ENCODE assay signal across 28 cellular contexts in genomic region chr20:64211874-64212658, GRCh38. TPM values are rescaled to one million over a fixed set of nuclear protein-coding genes. Genes with fewer than 3 reads are reported as not detected.
DNase-seq lines count a peak whose midpoint lies in the region; ATAC-seq lines count a peak whose summit lies in the region.
"Had no signal": no experiment of that assay in that cellular context is flagged by ENCODE, and none has a peak within 500 bp of the region (broad histone marks: within the 10 kb centered on the region; RNA-seq: fewer than 3 reads in every experiment).

No MANE protein-coding gene starts in this region.

- H3K27ac ChIP-seq in neuronal stem cell (replicated peaks; ENCODE audit: low read length), result no peak overlapping the region
- H3K27ac ChIP-seq: KMS-11, tibial nerve had no signal

- peak overlapping the region; percentile 65 for H3K9ac ChIP-seq in neuronal stem cell (ENCODE audit: low read depth, low read length, poor library complexity)
- H3K9ac ChIP-seq: KMS-11 had no signal

- DNase-seq in Right ventricle myocardium inferior (ENCODE audit: missing footprints), result peak; percentile 47
- DNase-seq in cardiac septum (ENCODE audit: low spot score), result no peak
- DNase-seq in left ventricle myocardium superior, result no peak
- no peak for DNase-seq in neuronal stem cell (ENCODE audit: low spot score)
- DNase-seq in activated T-helper 1 cell treated with anti-CD3 and anti-CD28 coated beads, Interleukin-12 subunit alpha, Interleukin-12 subunit beta, Interleukin-2, Interleukin-4 antibody, amounts not matched to agents 30 ng/mL and 10 ng/mL and 1 ng/mL, durations not matched to agents 14 hours and 24 hours and 36 hours (ENCODE audit: low spot score), result no peak
- DNase-seq in NCI-H1105 (lab: John Stamatoyannopoulos, UW), result no peak
- no peak for DNase-seq in activated CD4-positive, alpha-beta T cell treated with anti-CD3 and anti-CD28 coated beads, Interleukin-2, amount 50 U/mL, for 1 hour
- DNase-seq: 8988T; activated CD4-positive, alpha-beta T cell treated with anti-CD3 and anti-CD28 coated beads, Interleukin-2, amount 10 ng/mL, durations not matched to agents 7 days and 5 days; activated CD8-positive, alpha-beta memory T cell treated with anti-CD3 and anti-CD28 coated beads, Interleukin-2, amount 50 U/mL, for 48 hours; activated effector memory CD4-positive, alpha-beta T cell treated with Interleukin-2 at 50 U/mL for 16 hours; activated naive CD8-positive, alpha-beta T cell treated with anti-CD3 and anti-CD28 coated beads, Interleukin-2, amount 10 ng/mL, durations not matched to agents 7 days and 5 days; glutamatergic neuron; GOT3; natural killer cell; NCI-H1694 treated with DMSO at 0.1 percent for 48 hours; NCI-H226; NCI-H774; stimulated activated CD4-positive, alpha-beta T cell treated with anti-CD3 and anti-CD28 coated beads, Interleukin-12 subunit alpha, Interleukin-12 subunit beta, amount 100 ng/mL, for 4 hours; stimulated activated CD4-positive, alpha-beta T cell treated with anti-CD3 and anti-CD28 coated beads, Interleukin-4, amount 100 ng/mL, for 4 hours; stimulated activated naive CD4-positive, alpha-beta T cell treated with Interleukin-2 at 50 U/mL for 16 hours had no signal

- H3K27ac Mint-ChIP-seq in activated T-helper 1 cell treated with anti-CD3 and anti-CD28 coated beads, Interleukin-12 subunit alpha, Interleukin-12 subunit beta, Interleukin-2, Interleukin-4 antibody, amounts not matched to agents 30 ng/mL and 10 ng/mL and 1 ng/mL, durations not matched to agents 14 hours and 24 hours and 36 hours, result no peak overlapping the region
- H3K27ac Mint-ChIP-seq: activated CD4-positive, alpha-beta T cell treated with anti-CD3 and anti-CD28 coated beads, Interleukin-2, amount 10 ng/mL, durations not matched to agents 7 days and 5 days; activated naive CD8-positive, alpha-beta T cell treated with anti-CD3 and anti-CD28 coated beads, Interleukin-2, amount 10 ng/mL, durations not matched to agents 7 days and 5 days; natural killer cell; T-helper 2 cell treated with Interferon-gamma antibody and Interleukin-4, amounts not matched to agents 5 μg/mL and 100 μg/mL, for 36 hours had no signal

- no peak overlapping the region for H4K91ac ChIP-seq in neuronal stem cell (ENCODE audit: low read depth, low read length, poor library complexity)

- H3K36me3 Mint-ChIP-seq in activated T-helper 1 cell treated with anti-CD3 and anti-CD28 coated beads, Interleukin-12 subunit alpha, Interleukin-12 subunit beta, Interleukin-2, Interleukin-4 antibody, amounts not matched to agents 30 ng/mL and 10 ng/mL and 1 ng/mL, durations not matched to agents 14 hours and 24 hours and 36 hours (ENCODE audit: low read depth), result no peaks in the 10 kb centered on the region
- H3K36me3 Mint-ChIP-seq: activated naive CD8-positive, alpha-beta T cell treated with anti-CD3 and anti-CD28 coated beads, Interleukin-2, amount 10 ng/mL, durations not matched to agents 7 days and 5 days; CD4-positive, alpha-beta memory T cell; natural killer cell had no signal

- no peaks in the 10 kb centered on the region for H3K36me3 ChIP-seq in neuronal stem cell (replicated peaks in 1 of 2; ENCODE audit: control insufficient read depth in 2 of 2, insufficient read depth in 2 of 2, low read length in 2 of 2)
- H3K36me3 ChIP-seq: tibial nerve had no signal

- peak overlapping the region; percentile 32 for H2AK5ac ChIP-seq in neuronal stem cell (ENCODE audit: low read depth, low read length)

- H3K4me1 Mint-ChIP-seq in activated T-helper 1 cell treated with anti-CD3 and anti-CD28 coated beads, Interleukin-12 subunit alpha, Interleukin-12 subunit beta, Interleukin-2, Interleukin-4 antibody, amounts not matched to agents 30 ng/mL and 10 ng/mL and 1 ng/mL, durations not matched to agents 14 hours and 24 hours and 36 hours (ENCODE audit: low read depth), result peaks cover 5% of the 10 kb centered on the region

- peaks cover 0 to 41% (median 0%) of the 10 kb centered on the region in 3 experiments for H3K27me3 ChIP-seq in neuronal stem cell (ENCODE audit: control insufficient read depth in 3 of 3, insufficient read depth in 3 of 3, low read depth in 1 of 3, low read length in 3 of 3)
- H3K27me3 ChIP-seq: tibial nerve had no signal

- H4K8ac ChIP-seq in neuronal stem cell (ENCODE audit: low read depth, low read length), result no peak overlapping the region

- intact Hi-C loops in Right ventricle myocardium inferior (cut with DNase I) (loop anchor here (2.0 kb wide), 1 partner anchor 21 kb away; no protein-coding TSS in a partner anchor), cardiac septum (cut with DNase I) (no loop called here), left ventricle myocardium superior (cut with micrococcal nuclease) (no loop called here)
- intact Hi-C loops in activated T-helper 1 cell treated with anti-CD3 and anti-CD28 coated beads, Interleukin-12 subunit alpha, Interleukin-12 subunit beta, Interleukin-2, Interleukin-4 antibody, amounts not matched to agents 30 ng/mL and 10 ng/mL and 1 ng/mL, durations not matched to agents 14 hours and 24 hours and 36 hours (cut with micrococcal nuclease), result no loop called here

- H2BK5ac ChIP-seq in neuronal stem cell (ENCODE audit: low read length), result peak overlapping the region; percentile 26

- peak overlapping the region; percentile 91 for H3K14ac ChIP-seq in neuronal stem cell (ENCODE audit: low read length)

- no peak overlapping the region for H3K4me3 Mint-ChIP-seq in activated T-helper 1 cell treated with anti-CD3 and anti-CD28 coated beads, Interleukin-12 subunit alpha, Interleukin-12 subunit beta, Interleukin-2, Interleukin-4 antibody, amounts not matched to agents 30 ng/mL and 10 ng/mL and 1 ng/mL, durations not matched to agents 14 hours and 24 hours and 36 hours
- H3K4me3 Mint-ChIP-seq: activated CD4-positive, alpha-beta T cell treated with anti-CD3 and anti-CD28 coated beads, Interleukin-2, amount 10 ng/mL, durations not matched to agents 7 days and 5 days; activated naive CD8-positive, alpha-beta T cell treated with anti-CD3 and anti-CD28 coated beads, Interleukin-2, amount 10 ng/mL, durations not matched to agents 7 days and 5 days; CD4-positive, alpha-beta memory T cell; natural killer cell; T-helper 2 cell treated with Interferon-gamma antibody and Interleukin-4, amounts not matched to agents 5 μg/mL and 100 μg/mL, for 36 hours had no signal

- H3K9me3 Mint-ChIP-seq in activated T-helper 1 cell treated with anti-CD3 and anti-CD28 coated beads, Interleukin-12 subunit alpha, Interleukin-12 subunit beta, Interleukin-2, Interleukin-4 antibody, amounts not matched to agents 30 ng/mL and 10 ng/mL and 1 ng/mL, durations not matched to agents 14 hours and 24 hours and 36 hours, result no peaks in the 10 kb centered on the region
- H3K9me3 Mint-ChIP-seq: activated CD4-positive, alpha-beta T cell treated with anti-CD3 and anti-CD28 coated beads, Interleukin-2, amount 10 ng/mL, durations not matched to agents 7 days and 5 days; activated naive CD8-positive, alpha-beta T cell treated with anti-CD3 and anti-CD28 coated beads, Interleukin-2, amount 10 ng/mL, durations not matched to agents 7 days and 5 days; CD4-positive, alpha-beta memory T cell; natural killer cell; T-helper 2 cell treated with Interferon-gamma antibody and Interleukin-4, amounts not matched to agents 5 μg/mL and 100 μg/mL, for 36 hours had no signal

- no peak overlapping the region for H2BK15ac ChIP-seq in neuronal stem cell (ENCODE audit: low read length)

- WGBS in neuronal stem cell (ENCODE audit: extremely low coverage in 2 of 2, insufficient read length in 2 of 2, insufficient replicate concordance in 1 of 2), 2 donors, result no CpG with 5 or more reads among the region's 21 CpGs

- no peak overlapping the region for H3K4ac ChIP-seq in neuronal stem cell (ENCODE audit: low read length)

- H3K4me2 ChIP-seq in neuronal stem cell (ENCODE audit: insufficient read depth, low read length, poor library complexity, severe bottlenecking), result no peak overlapping the region
- H3K4me2 ChIP-seq: KMS-11 had no signal

- ATAC-seq in Right ventricle myocardium inferior (peak; percentile 32), left ventricle myocardium superior (peak; percentile 47), GM19324 (IDR thresholded peaks at IDR 0.05; ENCODE audit: low FRiP score, unreplicated experiment) (no peak)
- ATAC-seq: natural killer cell had no signal

- peak overlapping the region; percentile 50 for H2BK12ac ChIP-seq in neuronal stem cell (ENCODE audit: low read length)

- no peaks in the 10 kb centered on the region for H3K79me1 ChIP-seq in neuronal stem cell (ENCODE audit: low read depth, low read length)

- H3K4me3 ChIP-seq in neuronal stem cell (ENCODE audit: low read length in 2 of 2), result no peak overlapping the region
- H3K4me3 ChIP-seq: tibial nerve had no signal

- H3K9me3 ChIP-seq in neuronal stem cell (replicated peaks in 1 of 2; ENCODE audit: control insufficient read depth in 2 of 2, insufficient read depth in 1 of 2, low read depth in 1 of 2, low read length in 2 of 2), result no peaks in the 10 kb centered on the region
- H3K9me3 ChIP-seq: tibial nerve had no signal

- H2BK120ac ChIP-seq in neuronal stem cell (ENCODE audit: low read depth, low read length), result peak overlapping the region; percentile 20

- H3K4me1 ChIP-seq in neuronal stem cell (ENCODE audit: control insufficient read depth in 2 of 2, insufficient read depth in 1 of 2, low read depth in 1 of 2, low read length in 2 of 2), result no peaks in the 10 kb centered on the region

- H3K18ac ChIP-seq in neuronal stem cell (ENCODE audit: low read length), result no peak overlapping the region

- peaks cover 3% of the 10 kb centered on the region for H3K27me3 Mint-ChIP-seq in activated T-helper 1 cell treated with anti-CD3 and anti-CD28 coated beads, Interleukin-12 subunit alpha, Interleukin-12 subunit beta, Interleukin-2, Interleukin-4 antibody, amounts not matched to agents 30 ng/mL and 10 ng/mL and 1 ng/mL, durations not matched to agents 14 hours and 24 hours and 36 hours (ENCODE audit: insufficient read depth)
- H3K27me3 Mint-ChIP-seq: activated CD4-positive, alpha-beta T cell treated with anti-CD3 and anti-CD28 coated beads, Interleukin-2, amount 10 ng/mL, durations not matched to agents 7 days and 5 days; activated naive CD8-positive, alpha-beta T cell treated with anti-CD3 and anti-CD28 coated beads, Interleukin-2, amount 10 ng/mL, durations not matched to agents 7 days and 5 days had no signal

- H3K23ac ChIP-seq in neuronal stem cell (ENCODE audit: low read depth, low read length, poor library complexity), result peak overlapping the region; percentile 9

- no peak overlapping the region for H2AFZ ChIP-seq in neuronal stem cell (ENCODE audit: low read length)

RNA-seq across cellular contexts. Expression of gene PCMTD2, which starts 43.5 kb away (rescaled TPM):
- total RNA-seq in Right ventricle myocardium inferior (71.0 TPM), cardiac septum (46.9 TPM), left ventricle myocardium superior (87.2 TPM)
- polyA plus RNA-seq in neuronal stem cell (2013, experiment 1 of 2), result 40.9 TPM
- 42.6 TPM for polyA plus RNA-seq in neuronal stem cell (2013, experiment 2 of 2)
- 32.2 and 39.5 TPM in 2 replicates for total RNA-seq in activated T-helper 1 cell treated with anti-CD3 and anti-CD28 coated beads, Interleukin-12 subunit alpha, Interleukin-12 subunit beta, Interleukin-2, Interleukin-4 antibody, amounts not matched to agents 30 ng/mL and 10 ng/mL and 1 ng/mL, durations not matched to agents 14 hours and 24 hours and 36 hours

RNA-seq across cellular contexts. Expression of gene MYT1, which starts 47.8 kb away (rescaled TPM):
- total RNA-seq in Right ventricle myocardium inferior (0.16 TPM), cardiac septum (not detected), left ventricle myocardium superior (0.20 TPM)
- 3.1 TPM for polyA plus RNA-seq in neuronal stem cell (2013, experiment 1 of 2)
- 3.2 TPM for polyA plus RNA-seq in neuronal stem cell (2013, experiment 2 of 2)
- not detected in 2 replicates for total RNA-seq in activated T-helper 1 cell treated with anti-CD3 and anti-CD28 coated beads, Interleukin-12 subunit alpha, Interleukin-12 subunit beta, Interleukin-2, Interleukin-4 antibody, amounts not matched to agents 30 ng/mL and 10 ng/mL and 1 ng/mL, durations not matched to agents 14 hours and 24 hours and 36 hours
- total RNA-seq: activated CD4-positive, alpha-beta T cell treated with anti-CD3 and anti-CD28 coated beads, Interleukin-2, amount 10 ng/mL, durations not matched to agents 7 days and 5 days; CD4-positive, alpha-beta memory T cell; endothelial cell of umbilical vein; natural killer cell; osteoblast; tibial nerve had no signal
- polyA plus RNA-seq: CD4-positive, alpha-beta memory T cell; endothelial cell of umbilical vein had no signal
